Comparison of ENCODE assay signal across 8 cellular contexts in the genomic region with DNA sequence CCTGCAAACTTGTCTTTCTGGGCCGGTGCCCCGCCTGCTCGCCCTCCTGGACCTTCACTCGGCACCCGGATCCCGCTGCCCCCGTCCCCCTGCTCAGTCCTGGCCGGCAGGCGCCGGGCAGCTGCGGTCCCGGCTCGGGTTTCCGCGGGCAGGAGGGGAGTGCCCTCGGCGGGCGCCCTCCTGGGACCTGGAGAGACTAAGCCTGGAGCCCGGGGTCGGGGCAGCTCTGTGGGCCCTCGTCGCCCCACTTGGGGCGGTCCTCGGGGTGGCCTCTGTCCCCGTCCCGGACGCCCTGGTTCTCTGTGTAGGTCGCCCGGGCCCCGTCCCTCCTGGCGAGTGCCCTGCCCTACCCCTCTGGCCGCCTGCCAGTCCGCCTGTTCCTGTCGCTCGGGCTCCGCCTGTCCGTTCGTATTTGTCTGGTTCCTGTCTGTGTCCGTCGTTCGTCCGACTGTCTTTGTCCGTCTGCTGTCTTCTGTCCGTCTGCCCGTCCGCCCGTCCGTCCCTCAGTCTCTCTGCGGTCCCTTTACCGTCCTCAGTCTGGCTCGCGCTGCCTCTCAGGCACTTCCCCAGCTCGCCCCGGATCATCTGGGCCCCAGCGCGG. TPM values are rescaled to one million over a fixed set of nuclear protein-coding genes. Genes with fewer than 3 reads are reported as not detected.
DNase-seq lines count a peak whose midpoint lies in the region; ATAC-seq and TF ChIP-seq lines count a peak whose summit lies in the region.

No MANE protein-coding gene starts in this region.

- H3K36me3 ChIP-seq in NT2/D1 (ENCODE audit: insufficient read depth, insufficient read length, low read length) (no peaks in the 10 kb centered on the region), iPS-15b (ENCODE audit: control insufficient read depth, insufficient read depth, low read length) (no peaks in the 10 kb centered on the region), skeletal muscle satellite cell (ENCODE audit: insufficient read depth, low read length) (no peaks in the 10 kb centered on the region)

- DNase-seq in Ammon's horn (ENCODE audit: low spot score) = peak; percentile 40
- peak; percentile 11 for DNase-seq in NT2/D1 (ENCODE audit: low read depth, low spot score)
- DNase-seq in astrocyte of the cerebellum (ENCODE audit: low read depth) = no peak
- no peak for DNase-seq in occipital lobe (lab: John Stamatoyannopoulos, UW)
- no peak for DNase-seq in OCI-M2 (lab: John Stamatoyannopoulos, UW; ENCODE audit: unreplicated experiment)

- peak overlapping the region; percentile 97 for H3K4me2 ChIP-seq in skeletal muscle satellite cell (ENCODE audit: low read length)

- peak overlapping the region; percentile 83 for H3K4me3 ChIP-seq in NT2/D1 (ENCODE audit: insufficient read length, low read depth)
- peak overlapping the region; percentile 47 for H3K4me3 ChIP-seq in astrocyte of the cerebellum (ENCODE audit: low read depth, low read length)
- peak overlapping the region; percentile 92 for H3K4me3 ChIP-seq in iPS-15b (ENCODE audit: low read depth, low read length)
- H3K4me3 ChIP-seq in skeletal muscle satellite cell (ENCODE audit: low read length) = peak overlapping the region; percentile 92

- in situ Hi-C loops in astrocyte of the cerebellum (cut with HindIII; ENCODE audit: low sequenced_read_pairs) = no loop called here

- H3K27me3 ChIP-seq in NT2/D1 (ENCODE audit: insufficient read depth, insufficient read length) (peaks cover 21% of the 10 kb centered on the region), iPS-15b (ENCODE audit: control insufficient read depth, insufficient read depth, low read length) (peaks cover 20% of the 10 kb centered on the region), skeletal muscle satellite cell (ENCODE audit: control insufficient read depth, insufficient read depth, low read length) (no peaks in the 10 kb centered on the region)

- H3K9me3 ChIP-seq in NT2/D1 (ENCODE audit: insufficient read depth, low read length) (no peaks in the 10 kb centered on the region), iPS-15b (ENCODE audit: control insufficient read depth, insufficient read depth, low read length) (no peaks in the 10 kb centered on the region), skeletal muscle satellite cell (replicated peaks; ENCODE audit: low read length) (no peaks in the 10 kb centered on the region)

- H3K9ac ChIP-seq in NT2/D1 (ENCODE audit: insufficient read length, low read depth) = peak overlapping the region; percentile 88
- H3K9ac ChIP-seq in iPS-15b (ENCODE audit: low read depth, low read length) = peak overlapping the region; percentile 38
- H3K9ac ChIP-seq in skeletal muscle satellite cell (ENCODE audit: low read depth, low read length) = peak overlapping the region; percentile 94

- TF ChIP-seq CTCF in astrocyte of the cerebellum (IDR thresholded peaks at IDR 0.05; ENCODE audit: low read depth, low read length, missing control alignments) = no peak

- ATAC-seq in GM19397 (IDR thresholded peaks at IDR 0.05; ENCODE audit: unreplicated experiment) = peak; percentile 33

- H3K4me1 ChIP-seq in NT2/D1 (ENCODE audit: insufficient read depth, insufficient read length) (peaks cover 26% of the 10 kb centered on the region), iPS-15b (ENCODE audit: control insufficient read depth, insufficient read depth, low read length) (peaks cover 9% of the 10 kb centered on the region), skeletal muscle satellite cell (ENCODE audit: control insufficient read depth, insufficient read depth, low read length) (peaks cover 34% of the 10 kb centered on the region)

RNA-seq across cellular contexts. Expression of a gene that starts 0.5 kb away (rescaled TPM):
- total RNA-seq in skeletal muscle satellite cell (2012; rRNA removed) = 8.1 and 12.0 TPM in 2 replicates
- total RNA-seq in occipital lobe = 1.7 TPM

RNA-seq across cellular contexts. Expression of a gene that starts 40.6 kb away (rescaled TPM):
- 62.9 and 214 TPM in 2 replicates for total RNA-seq in skeletal muscle satellite cell (2012; rRNA removed)
- total RNA-seq in occipital lobe = 93.1 TPM

Comparison
In these comparisons a context has a peak if more than half of its experiments do, and no peak if none do; other contexts are left out.
1. DNase-seq: peak in Ammon's horn (single experiment) and NT2/D1 (single experiment); none in astrocyte of the cerebellum (single experiment), occipital lobe (single experiment) and OCI-M2 (single experiment).
2. H3K9ac ChIP-seq: peak in every context shown above with its lines; median percentile 94 in skeletal muscle satellite cell; 88 in NT2/D1; 38 in iPS-15b.
3. Peak in every context shown above with its lines, with median percentiles within 50 percentile points of each other: H3K4me3 ChIP-seq.